ENCODE assay signal across 8 cellular contexts in genomic region chr11:117828641-117829368, GRCh38. TPM values are rescaled to one million over a fixed set of nuclear protein-coding genes. Genes with fewer than 3 reads are reported as not detected.
A peak's percentile ranks its signal among the peaks of the same experiment; 100 is the strongest.
DNase-seq lines count a peak whose midpoint lies in the region; ATAC-seq and TF ChIP-seq lines count a peak whose summit lies in the region.

No MANE protein-coding gene starts in this region.

- POLR2A ChIA-PET in activated CD4-positive, alpha-beta T cell treated with anti-CD3 and anti-CD28 coated beads, Interleukin-2, amount 10 ng/mL, durations not matched to agents 7 days and 5 days (lab: Charles Lee) = interaction anchor here (0.5 kb wide), 1 partner anchor 220 kb away, joined by 4 read pairs; no protein-coding TSS in a partner anchor

- no peaks in the 10 kb centered on the region for H3K9me3 Mint-ChIP-seq in activated CD4-positive, alpha-beta T cell treated with anti-CD3 and anti-CD28 coated beads, Interleukin-2, amount 10 ng/mL, durations not matched to agents 7 days and 5 days

- peaks cover 28 to 38% of the 10 kb centered on the region in 2 donors for H3K4me1 ChIP-seq in duodenal mucosa (ENCODE audit: control insufficient read depth in 1 of 2, insufficient read depth in 2 of 2, low read length in 2 of 2)
- peaks cover 35% of the 10 kb centered on the region for H3K4me1 ChIP-seq in upper lobe of right lung

- no peak for TF ChIP-seq CTCF in GM10266 (IDR thresholded peaks at IDR 0.05; ENCODE audit: control insufficient read depth, insufficient read depth, low read depth, missing control alignments)
- no peak for TF ChIP-seq CTCF in omental fat pad (IDR thresholded peaks at IDR 0.05)
- TF ChIP-seq CTCF in upper lobe of right lung (IDR thresholded peaks at IDR 0.05) = no peak

- H3K4me3 ChIP-seq in duodenal mucosa (ENCODE audit: low read depth in 1 of 2, low read length in 2 of 2) = no peak overlapping the region
- no peak overlapping the region for H3K4me3 ChIP-seq in upper lobe of right lung

- CTCF ChIA-PET in activated CD4-positive, alpha-beta T cell treated with anti-CD3 and anti-CD28 coated beads, Interleukin-2, amount 10 ng/mL, durations not matched to agents 7 days and 5 days (lab: Charles Lee) = interaction anchor here (1.0 to 4.8 kb wide), 7 partner anchors 12 to 224 kb away, joined by 3 to 48 read pairs (median 12); no protein-coding TSS in a partner anchor

- peak; percentile 51 for DNase-seq in GM10266 (ENCODE audit: extremely low spot score)
- peak; percentile 70 for DNase-seq in activated CD4-positive, alpha-beta T cell treated with anti-CD3 and anti-CD28 coated beads, Interleukin-2, amount 10 ng/mL, durations not matched to agents 7 days and 5 days
- DNase-seq in omental fat pad (ENCODE audit: low spot score) = peak; percentile 43
- DNase-seq in upper lobe of right lung = peak; percentile 69
- DNase-seq in NCI-H1092 (lab: John Stamatoyannopoulos, UW) = no peak
- no peak for DNase-seq in NCI-H2196 treated with DMSO at 0.1 percent for 48 hours (lab: John Stamatoyannopoulos, UW; ENCODE audit: unreplicated experiment)

- peak; percentile 44 for ATAC-seq in HG03378 (IDR thresholded peaks at IDR 0.05; ENCODE audit: unreplicated experiment)
- peak; percentile 48 for ATAC-seq in omental fat pad (ENCODE audit: low FRiP score)
- ATAC-seq in upper lobe of right lung = peak; percentile 40

- H3K4me1 Mint-ChIP-seq in activated CD4-positive, alpha-beta T cell treated with anti-CD3 and anti-CD28 coated beads, Interleukin-2, amount 10 ng/mL, durations not matched to agents 7 days and 5 days = peaks cover 58% of the 10 kb centered on the region

- H3K9me3 ChIP-seq in duodenal mucosa (ENCODE audit: control insufficient read depth in 1 of 2, low read length in 2 of 2) (no peaks in the 10 kb centered on the region), upper lobe of right lung (no peaks in the 10 kb centered on the region)

- H3K27ac Mint-ChIP-seq in activated CD4-positive, alpha-beta T cell treated with anti-CD3 and anti-CD28 coated beads, Interleukin-2, amount 10 ng/mL, durations not matched to agents 7 days and 5 days = peak overlapping the region; percentile 82

- H3K36me3 ChIP-seq in duodenal mucosa (ENCODE audit: control insufficient read depth in 1 of 2, insufficient read depth in 2 of 2, low read length in 2 of 2) (no peaks in the 10 kb centered on the region), upper lobe of right lung (no peaks in the 10 kb centered on the region)

- peak overlapping the region; percentile 13 for H3K4me3 Mint-ChIP-seq in activated CD4-positive, alpha-beta T cell treated with anti-CD3 and anti-CD28 coated beads, Interleukin-2, amount 10 ng/mL, durations not matched to agents 7 days and 5 days

- H3K27me3 ChIP-seq in duodenal mucosa (ENCODE audit: control insufficient read depth in 1 of 2, insufficient read depth in 2 of 2, low read length in 2 of 2) (no peaks in the 10 kb centered on the region), upper lobe of right lung (no peaks in the 10 kb centered on the region)

- peaks cover 2% of the 10 kb centered on the region for H3K27me3 Mint-ChIP-seq in activated CD4-positive, alpha-beta T cell treated with anti-CD3 and anti-CD28 coated beads, Interleukin-2, amount 10 ng/mL, durations not matched to agents 7 days and 5 days

- H3K9ac ChIP-seq in duodenal mucosa (ENCODE audit: low read depth in 1 of 2, low read length in 2 of 2) = no peak overlapping the region

- no peaks in the 10 kb centered on the region for H3K36me3 Mint-ChIP-seq in activated CD4-positive, alpha-beta T cell treated with anti-CD3 and anti-CD28 coated beads, Interleukin-2, amount 10 ng/mL, durations not matched to agents 7 days and 5 days (ENCODE audit: low read depth)

- H3K27ac ChIP-seq in duodenal mucosa (ENCODE audit: low read depth, low read length) (peak overlapping the region; percentile 48), upper lobe of right lung (peak overlapping the region; percentile 58)

- intact Hi-C loops in upper lobe of right lung (cut with DNase I) = loop anchor here (10.0 kb wide), 1 partner anchor 226 kb away; no protein-coding TSS in a partner anchor

RNA-seq across cellular contexts. Expression of gene FXYD2, which starts 4.3 kb away (rescaled TPM):
- total RNA-seq in activated CD4-positive, alpha-beta T cell treated with anti-CD3 and anti-CD28 coated beads, Interleukin-2, amount 10 ng/mL, durations not matched to agents 7 days and 5 days = 1 to 10 TPM in 1 of 2 experiments, under 1 TPM in 1; 0.97 to 1.3 TPM
- 1 to 10 TPM; 1.1 to 4.3 (median 2.0) TPM for total RNA-seq in omental fat pad
- total RNA-seq in upper lobe of right lung = 3.6 TPM

RNA-seq across cellular contexts. Expression of gene DSCAML1, which starts 31.8 kb away (rescaled TPM):
- under 1 TPM; 0.02 to 0.25 TPM for total RNA-seq in activated CD4-positive, alpha-beta T cell treated with anti-CD3 and anti-CD28 coated beads, Interleukin-2, amount 10 ng/mL, durations not matched to agents 7 days and 5 days
- total RNA-seq in omental fat pad (10 to 100 TPM in 1 of 4 donors, 1 to 10 TPM in 2, under 1 TPM in 1; 0.95 to 10.9 (median 3.9) TPM), upper lobe of right lung (1.3 TPM)

RNA-seq across cellular contexts. Expression of gene FXYD6, which starts 47.7 kb away (rescaled TPM):
- not detected for total RNA-seq in activated CD4-positive, alpha-beta T cell treated with anti-CD3 and anti-CD28 coated beads, Interleukin-2, amount 10 ng/mL, durations not matched to agents 7 days and 5 days
- total RNA-seq in omental fat pad = 10 to 100 TPM; 21.5 to 79.9 (median 25.6) TPM
- total RNA-seq in upper lobe of right lung = 59.0 TPM

Comparison
In these comparisons a context has a peak if more than half of its experiments do, and no peak if none do; other contexts are left out.
1. DNase-seq: peak in GM10266 (single experiment), activated CD4-positive, alpha-beta T cell treated with anti-CD3 and anti-CD28 coated beads, Interleukin-2, amount 10 ng/mL, durations not matched to agents 7 days and 5 days (single experiment), omental fat pad (single experiment) and upper lobe of right lung (single experiment); none in NCI-H1092 (single experiment) and NCI-H2196 treated with DMSO at 0.1 percent for 48 hours (single experiment).
2. RNA of gene FXYD6, which starts 47.7 kb away (total RNA-seq): 59.0 TPM in upper lobe of right lung (single experiment) and 21.5 to 79.9 TPM in omental fat pad; not detected in activated CD4-positive, alpha-beta T cell treated with anti-CD3 and anti-CD28 coated beads, Interleukin-2, amount 10 ng/mL, durations not matched to agents 7 days and 5 days; every median in the first group is over 10 times any median in the second.
3. Peak in every context shown above with its lines, with median percentiles within 50 percentile points of each other: ATAC-seq.